In the genomic region with DNA sequence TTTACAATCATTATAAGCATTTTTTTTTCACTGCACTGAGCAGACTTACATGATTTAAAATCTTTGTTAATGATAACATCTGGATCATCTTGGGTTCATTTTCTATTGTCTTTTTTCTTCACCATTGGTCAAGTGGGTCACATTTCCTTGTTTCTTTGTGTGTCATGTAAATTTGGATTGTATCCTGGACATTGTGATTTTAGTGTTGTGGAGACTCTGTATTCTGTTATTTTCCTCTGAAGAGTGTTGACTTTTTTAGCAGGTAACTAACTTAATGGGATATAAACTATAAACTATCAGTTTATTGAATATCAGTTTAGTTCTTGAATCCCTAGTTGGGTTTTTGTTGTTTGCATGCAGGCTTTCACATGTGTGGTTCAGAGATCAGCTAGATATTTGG, we compare ENCODE assay signal across 38 cellular contexts. TPM values are rescaled to one million over a fixed set of nuclear protein-coding genes. Genes with fewer than 3 reads are reported as not detected.
"Had no signal": no experiment of that assay in that cellular context is flagged by ENCODE, and none has a peak within 500 bp of the region (broad histone marks: within the 10 kb centered on the region; RNA-seq: fewer than 3 reads in every experiment).

No MANE protein-coding gene starts in this region.

- H3K36me3 Mint-ChIP-seq: activated naive CD4-positive, alpha-beta T cell treated with anti-CD3 and anti-CD28 coated beads, Interleukin-2, amount 10 ng/mL, durations not matched to agents 7 days and 5 days; activated naive CD8-positive, alpha-beta T cell treated with anti-CD3 and anti-CD28 coated beads, Interleukin-2, amount 10 ng/mL, durations not matched to agents 7 days and 5 days; brain had no signal

- H3K4me3 Mint-ChIP-seq: activated naive CD4-positive, alpha-beta T cell treated with anti-CD3 and anti-CD28 coated beads for 36 hours; activated naive CD4-positive, alpha-beta T cell treated with anti-CD3 and anti-CD28 coated beads, Interleukin-2, amount 10 ng/mL, durations not matched to agents 7 days and 5 days; activated naive CD4-positive, alpha-beta T cell treated with anti-CD3 and anti-CD28 coated beads, Interleukin-2, amount 50 U/mL, for 24 hours; activated naive CD8-positive, alpha-beta T cell; activated naive CD8-positive, alpha-beta T cell treated with anti-CD3 and anti-CD28 coated beads for 36 hours; activated naive CD8-positive, alpha-beta T cell treated with anti-CD3 and anti-CD28 coated beads, Interleukin-2, amount 10 ng/mL, durations not matched to agents 7 days and 5 days; activated naive CD8-positive, alpha-beta T cell treated with anti-CD3 and anti-CD28 coated beads, Interleukin-2, amount 50 U/mL, for 24 hours; activated T-cell treated with anti-CD3 and anti-CD28 coated beads, Interleukin-2, amount 50 U/mL, for 24 hours; activated T-cell treated with anti-CD3 and anti-CD28 coated beads, Interleukin-2, amount 50 U/mL, for 4 hours; activated T-cell treated with anti-CD3 and anti-CD28 coated beads, Interleukin-2, amount 50 U/mL, for 72 hours; activated T-helper 1 cell treated with anti-CD3 and anti-CD28 coated beads, Interleukin-12 subunit alpha, Interleukin-12 subunit beta, Interleukin-2, Interleukin-4 antibody, amounts not matched to agents 30 ng/mL and 10 ng/mL and 1 ng/mL, durations not matched to agents 14 hours and 24 hours and 36 hours; brain; central memory CD8-positive, alpha-beta T cell had no signal

- H3K9me3 ChIP-seq: body of pancreas had no signal

- H3K27ac Mint-ChIP-seq: activated naive CD4-positive, alpha-beta T cell treated with anti-CD3 and anti-CD28 coated beads for 36 hours; activated naive CD4-positive, alpha-beta T cell treated with anti-CD3 and anti-CD28 coated beads, Interleukin-2, amount 10 ng/mL, durations not matched to agents 7 days and 5 days; activated naive CD4-positive, alpha-beta T cell treated with anti-CD3 and anti-CD28 coated beads, Interleukin-2, amount 50 U/mL, for 24 hours; activated naive CD4-positive, alpha-beta T cell treated with anti-CD3 and anti-CD28 coated beads, Interleukin-2, amount 50 U/mL, for 72 hours; activated naive CD8-positive, alpha-beta T cell; activated naive CD8-positive, alpha-beta T cell treated with anti-CD3 and anti-CD28 coated beads for 36 hours; activated naive CD8-positive, alpha-beta T cell treated with anti-CD3 and anti-CD28 coated beads, Interleukin-2, amount 10 ng/mL, durations not matched to agents 7 days and 5 days; activated naive CD8-positive, alpha-beta T cell treated with anti-CD3 and anti-CD28 coated beads, Interleukin-2, amount 50 U/mL, for 24 hours; activated T-cell treated with anti-CD3 and anti-CD28 coated beads, Interleukin-2, amount 50 U/mL, for 24 hours; activated T-cell treated with anti-CD3 and anti-CD28 coated beads, Interleukin-2, amount 50 U/mL, for 72 hours; activated T-helper 1 cell treated with anti-CD3 and anti-CD28 coated beads, Interleukin-12 subunit alpha, Interleukin-12 subunit beta, Interleukin-2, Interleukin-4 antibody, amounts not matched to agents 30 ng/mL and 10 ng/mL and 1 ng/mL, durations not matched to agents 14 hours and 24 hours and 36 hours; activated T-helper 2 cell treated with anti-CD3 and anti-CD28 coated beads, Interferon-gamma antibody, Interleukin-2, Interleukin-4, amounts not matched to agents 10 μg/mL and 5 μg/mL and 100 μg/mL, durations not matched to agents 14 hours and 24 hours and 36 hours; brain had no signal

- H3K27ac ChIP-seq: adrenal gland, ascending aorta, body of pancreas, brain microvascular endothelial cell, breast epithelium, cardiac muscle cell had no signal

- H3K27me3 ChIP-seq: adrenal gland, ascending aorta, body of pancreas had no signal

- FAIRE-seq: bronchial epithelial cell had no signal

- H3K36me3 ChIP-seq: adrenal gland, ascending aorta, brain microvascular endothelial cell, breast epithelium, cardiac muscle cell had no signal

- ATAC-seq: activated naive CD4-positive, alpha-beta T cell treated with anti-CD3 and anti-CD28 coated beads, Interleukin-2, amount 50 U/mL, for 72 hours; activated naive CD8-positive, alpha-beta T cell treated with anti-CD3 and anti-CD28 coated beads, Interleukin-2, amount 50 U/mL, for 24 hours; activated T-cell treated with anti-CD3 and anti-CD28 coated beads, Interleukin-2, amount 50 U/mL, for 4 hours; activated T-cell treated with anti-CD3 and anti-CD28 coated beads, Interleukin-2, amount 50 U/mL, for 72 hours; body of pancreas had no signal

- DNase-seq: activated effector memory CD4-positive, alpha-beta T cell treated with anti-CD3 and anti-CD28 coated beads, Interleukin-2, amount 50 U/mL, for 16 hours; activated effector memory CD4-positive, alpha-beta T cell treated with Interleukin-2 at 50 U/mL for 16 hours; activated gamma-delta T cell; activated gamma-delta T cell treated with Interleukin-2 at 50 U/mL for 16 hours; activated naive CD4-positive, alpha-beta T cell; activated naive CD4-positive, alpha-beta T cell treated with anti-CD3 and anti-CD28 coated beads for 36 hours; activated naive CD4-positive, alpha-beta T cell treated with anti-CD3 and anti-CD28 coated beads, Interleukin-2, amount 10 ng/mL, durations not matched to agents 7 days and 5 days; activated naive CD4-positive, alpha-beta T cell treated with anti-CD3 and anti-CD28 coated beads, Interleukin-2, amount 50 U/mL, for 16 hours; activated naive CD4-positive, alpha-beta T cell treated with Interleukin-2 at 50 U/mL for 16 hours; activated naive CD8-positive, alpha-beta T cell treated with anti-CD3 and anti-CD28 coated beads for 36 hours; activated naive CD8-positive, alpha-beta T cell treated with anti-CD3 and anti-CD28 coated beads, Interleukin-2, amount 10 ng/mL, durations not matched to agents 7 days and 5 days; activated naive CD8-positive, alpha-beta T cell treated with anti-CD3 and anti-CD28 coated beads, Interleukin-2, amount 50 U/mL, for 24 hours; activated T-cell treated with anti-CD3 and anti-CD28 coated beads for 4 hours; activated T-cell treated with anti-CD3 and anti-CD28 coated beads, Interleukin-2, amount 50 U/mL, for 1 hour; activated T-cell treated with anti-CD3 and anti-CD28 coated beads, Interleukin-2, amount 50 U/mL, for 24 hours; activated T-cell treated with anti-CD3 and anti-CD28 coated beads, Interleukin-2, amount 50 U/mL, for 4 hours; activated T-cell treated with anti-CD3 and anti-CD28 coated beads, Interleukin-2, amount 50 U/mL, for 48 hours; activated T-cell treated with anti-CD3 and anti-CD28 coated beads, Interleukin-2, amount 50 U/mL, for 72 hours; adrenal gland; amygdala; anterior cingulate cortex; aorta; body of pancreas; brain microvascular endothelial cell; caudate nucleus; central memory CD4-positive, alpha-beta T cell; cerebellar nuclear complex had no signal

- H3K4me1 ChIP-seq: adrenal gland, ascending aorta had no signal

- H3K4me1 Mint-ChIP-seq: activated naive CD4-positive, alpha-beta T cell treated with anti-CD3 and anti-CD28 coated beads, Interleukin-2, amount 10 ng/mL, durations not matched to agents 7 days and 5 days; activated naive CD4-positive, alpha-beta T cell treated with anti-CD3 and anti-CD28 coated beads, Interleukin-2, amount 50 U/mL, for 24 hours; activated naive CD8-positive, alpha-beta T cell treated with anti-CD3 and anti-CD28 coated beads for 36 hours; activated naive CD8-positive, alpha-beta T cell treated with anti-CD3 and anti-CD28 coated beads, Interleukin-2, amount 10 ng/mL, durations not matched to agents 7 days and 5 days; activated naive CD8-positive, alpha-beta T cell treated with anti-CD3 and anti-CD28 coated beads, Interleukin-2, amount 50 U/mL, for 24 hours; central memory CD8-positive, alpha-beta T cell had no signal

- H3K4me3 ChIP-seq: adrenal gland, ascending aorta, body of pancreas, breast epithelium, cardiac muscle cell had no signal

RNA-seq across cellular contexts. Expression of a gene that starts 4.0 kb away (rescaled TPM):
- total RNA-seq: activated naive CD8-positive, alpha-beta T cell treated with anti-CD3 and anti-CD28 coated beads, Interleukin-2, amount 10 ng/mL, durations not matched to agents 7 days and 5 days; activated T-cell treated with anti-CD3 and anti-CD28 coated beads, Interleukin-2, amount 50 U/mL, for 4 hours; activated T-helper 2 cell treated with anti-CD3 and anti-CD28 coated beads, Interferon-gamma antibody, Interleukin-2, Interleukin-4, amounts not matched to agents 10 μg/mL and 5 μg/mL and 100 μg/mL, durations not matched to agents 14 hours and 24 hours and 36 hours; ascending aorta had no signal
